Comparison of ENCODE assay signal across 16 cellular contexts in genomic region chr21:41667136-41667535, GRCh38.
"Had no signal": no experiment of that assay in that cellular context is flagged by ENCODE, and none has a peak within 500 bp of the region (broad histone marks: within the 10 kb centered on the region; RNA-seq: fewer than 3 reads in every experiment).

No MANE protein-coding gene starts in this region.

- ATAC-seq: effector memory CD8-positive, alpha-beta T cell had no signal

- H3K9me3 Mint-ChIP-seq: effector memory CD8-positive, alpha-beta T cell; naive B cell had no signal

- H3K4me3 ChIP-seq: hepatocyte, right atrium auricular region, sigmoid colon, skin epidermis, stomach, thoracic aorta had no signal

- H3K4me1 Mint-ChIP-seq: naive B cell had no signal

- H3K9me3 ChIP-seq: neutrophil, right atrium auricular region, sigmoid colon, stomach, thoracic aorta had no signal

- H3K36me3 ChIP-seq: neutrophil, right atrium auricular region, sigmoid colon, stomach, thoracic aorta had no signal

- H3K27ac ChIP-seq: epithelial cell of prostate, hepatocyte, neutrophil, right atrium auricular region, sigmoid colon, stomach, thoracic aorta had no signal

- H3K27ac Mint-ChIP-seq: effector memory CD8-positive, alpha-beta T cell; naive B cell had no signal

- H3K4me1 ChIP-seq: right atrium auricular region had no signal

- DNase-seq: effector memory CD8-positive, alpha-beta T cell; foreskin melanocyte; kidney glomerular epithelial cell; mesendoderm; naive B cell; stimulated activated CD4-positive, alpha-beta T cell treated with anti-CD3 and anti-CD28 coated beads, Interleukin-12 subunit alpha, Interleukin-12 subunit beta, amount 100 ng/mL, for 4 hours; stimulated activated naive CD4-positive, alpha-beta T cell; stomach; trophoblast cell had no signal

- H3K4me3 Mint-ChIP-seq: effector memory CD8-positive, alpha-beta T cell; naive B cell had no signal

- H3K36me3 Mint-ChIP-seq: naive B cell had no signal

- H3K27me3 ChIP-seq: hepatocyte, right atrium auricular region had no signal

- H3K4me2 ChIP-seq: hepatocyte had no signal
